Comparison of ENCODE assay signal across 8 cellular contexts in genomic region chr17:75941442-75941819, GRCh38. TPM values are rescaled to one million over a fixed set of nuclear protein-coding genes. Genes with fewer than 3 reads are reported as not detected.
A peak's percentile ranks its signal among the peaks of the same experiment; 100 is the strongest.
DNase-seq lines count a peak whose midpoint lies in the region; TF ChIP-seq lines count a peak whose summit lies in the region.

No MANE protein-coding gene starts in this region.

- TF ChIP-seq CTCF in DOHH2 (IDR thresholded peaks at IDR 0.05; ENCODE audit: low read depth, low read length, poor library complexity, severe bottlenecking), result no peak
- TF ChIP-seq CTCF in Peyer's patch (IDR thresholded peaks at IDR 0.05), result no peak
- no peak for TF ChIP-seq CTCF in esophagus squamous epithelium (IDR thresholded peaks at IDR 0.05)
- TF ChIP-seq CTCF in progenitor cell of endocrine pancreas (IDR thresholded peaks at IDR 0.05; ENCODE audit: unreplicated experiment), result no peak

- H3K4me1 ChIP-seq in DOHH2 (ENCODE audit: control insufficient read depth, low read length) (peaks cover 18% of the 10 kb centered on the region), Peyer's patch (peaks cover 0 to 11% (median 3%) of the 10 kb centered on the region in 4 donors), esophagus squamous epithelium (peaks cover 5 to 16% (median 11%) of the 10 kb centered on the region in 3 donors)

- no peak for TF ChIP-seq POLR2A in Peyer's patch (IDR thresholded peaks at IDR 0.05)
- TF ChIP-seq POLR2A in esophagus squamous epithelium (IDR thresholded peaks at IDR 0.05), result no peak

- H3K27ac ChIP-seq in DOHH2 (ENCODE audit: low read depth, low read length) (no peak overlapping the region), Peyer's patch (peak overlapping the region in 2 of 4 donors; percentile 2 to 82), esophagus squamous epithelium (peak overlapping the region; percentile 7 to 88 (median 65))

- H3K9me3 Mint-ChIP-seq in progenitor cell of endocrine pancreas (ENCODE audit: low read depth), result no peaks in the 10 kb centered on the region

- peak overlapping the region; percentile 65 for H3K27ac Mint-ChIP-seq in progenitor cell of endocrine pancreas

- 39 to 44% methylated on average over 5 to 6 of the region's 6 CpGs for WGBS in esophagus squamous epithelium, 2 donors

- H3F3A ChIP-seq in DOHH2 (ENCODE audit: control insufficient read depth, insufficient read depth), result peaks cover 7% of the 10 kb centered on the region; the same call in 1 of the 2 replicates

- intact Hi-C loops in esophagus squamous epithelium (cut with DNase I), result loop anchor here (10.0 kb wide), 1 partner anchor 463 kb away; no protein-coding TSS in a partner anchor

- no peaks in the 10 kb centered on the region for H3K27me3 Mint-ChIP-seq in progenitor cell of endocrine pancreas

- peak overlapping the region; percentile 89 for H3K4me3 Mint-ChIP-seq in progenitor cell of endocrine pancreas (ENCODE audit: low read depth)

- no peaks in the 10 kb centered on the region for H3K9me2 ChIP-seq in DOHH2 (replicated peaks; ENCODE audit: control insufficient read depth, low read length)

- H3K4me1 Mint-ChIP-seq in progenitor cell of endocrine pancreas (ENCODE audit: low read depth), result peaks cover 12% of the 10 kb centered on the region

- no peaks in the 10 kb centered on the region for H3K9me3 ChIP-seq in DOHH2 (ENCODE audit: control insufficient read depth, insufficient read depth, low read length)
- no peaks in the 10 kb centered on the region for H3K9me3 ChIP-seq in Peyer's patch
- no peaks in the 10 kb centered on the region for H3K9me3 ChIP-seq in esophagus squamous epithelium

- DNase-seq in Peyer's patch (peak in 1 of 3 donors; percentile 46), esophagus squamous epithelium (lab: John Stamatoyannopoulos, UW) (no peak), progenitor cell of endocrine pancreas (ENCODE audit: low spot score, unreplicated experiment) (no peak), superior temporal gyrus (ENCODE audit: extremely low spot score) (no peak), SK-N-DZ (ENCODE audit: low spot score) (no peak), SIG-M5 (lab: John Stamatoyannopoulos, UW) (no peak)
- no peak for DNase-seq in stimulated activated CD4-positive, alpha-beta T cell treated with anti-CD3 and anti-CD28 coated beads, Interleukin-2, amount 100 ng/mL, for 24 hours

- peaks cover 4% of the 10 kb centered on the region; the same call in 1 of the 2 replicates for H3K36me3 ChIP-seq in DOHH2 (ENCODE audit: control insufficient read depth, low read length)
- H3K36me3 ChIP-seq in Peyer's patch, result peaks cover 0 to 23% (median 2%) of the 10 kb centered on the region in 3 donors
- peaks cover 0 to 32% (median 9%) of the 10 kb centered on the region in 3 donors for H3K36me3 ChIP-seq in esophagus squamous epithelium

- peaks cover 15% of the 10 kb centered on the region for H3K36me3 Mint-ChIP-seq in progenitor cell of endocrine pancreas (ENCODE audit: insufficient read depth)

- H3K4me2 ChIP-seq in DOHH2 (ENCODE audit: low read length), result peak overlapping the region; percentile 74

- H4K20me1 ChIP-seq in DOHH2 (ENCODE audit: control insufficient read depth, insufficient read depth, low read depth, low read length), result no peaks in the 10 kb centered on the region

- peak overlapping the region; percentile 93 for H3K4me3 ChIP-seq in DOHH2 (ENCODE audit: low read length)
- peak overlapping the region; percentile 64 to 87 (median 76) for H3K4me3 ChIP-seq in Peyer's patch
- peak overlapping the region; percentile 55 to 95 (median 68) for H3K4me3 ChIP-seq in esophagus squamous epithelium

- H3K27me3 ChIP-seq in DOHH2 (ENCODE audit: control insufficient read depth, low read length) (no peaks in the 10 kb centered on the region), Peyer's patch (no peaks in the 10 kb centered on the region), esophagus squamous epithelium (no peaks in the 10 kb centered on the region)

- peaks cover 5% of the 10 kb centered on the region; the same call in 1 of the 2 replicates for H3K79me2 ChIP-seq in DOHH2 (ENCODE audit: control insufficient read depth, low read length)

RNA-seq across cellular contexts. Expression of gene FBF1, which starts 0.6 kb away (rescaled TPM):
- 10 to 100 TPM in 3 of 4 donors, 1 to 10 TPM in 1; 7.2 to 47.0 (median 25.0) TPM for total RNA-seq in Peyer's patch
- total RNA-seq in esophagus squamous epithelium, result 10 to 100 TPM; 13.9 to 18.3 (median 15.5) TPM
- 24.8 and 29.9 TPM in 2 replicates for total RNA-seq in progenitor cell of endocrine pancreas
- polyA plus RNA-seq in SK-N-DZ (2014; cell fraction: cytosol; rRNA removed), result 11.4 and 15.0 TPM in 2 replicates
- polyA plus RNA-seq in SK-N-DZ (2014; cell fraction: nucleus; rRNA removed), result 76.0 and 77.1 TPM in 2 replicates

RNA-seq across cellular contexts. Expression of gene MRPL38, which starts 36.7 kb away (rescaled TPM):
- total RNA-seq in Peyer's patch, result 10 to 100 TPM; 61.1 to 95.7 (median 72.9) TPM
- 10 to 100 TPM; 40.2 to 49.2 (median 41.0) TPM for total RNA-seq in esophagus squamous epithelium
- 82.7 and 94.0 TPM in 2 replicates for total RNA-seq in progenitor cell of endocrine pancreas
- 107 and 108 TPM in 2 replicates for polyA plus RNA-seq in SK-N-DZ (2014; cell fraction: cytosol; rRNA removed)
- 204 and 219 TPM in 2 replicates for polyA plus RNA-seq in SK-N-DZ (2014; cell fraction: nucleus; rRNA removed)

RNA-seq across cellular contexts. Expression of gene ACOX1, which starts 37.5 kb away (rescaled TPM):
- total RNA-seq in Peyer's patch (100 to 1,000 TPM in 3 of 4 donors, 10 to 100 TPM in 1; 26.4 to 268 (median 193) TPM), esophagus squamous epithelium (10 to 100 TPM; 46.9 to 73.3 (median 62.3) TPM), progenitor cell of endocrine pancreas (54.6 and 54.7 TPM in 2 replicates)
- polyA plus RNA-seq in SK-N-DZ (2014; cell fraction: cytosol; rRNA removed), result 17.6 and 21.7 TPM in 2 replicates
- polyA plus RNA-seq in SK-N-DZ (2014; cell fraction: nucleus; rRNA removed), result 8.5 and 13.7 TPM in 2 replicates

RNA-seq across cellular contexts. Expression of gene TEN1, which starts 37.6 kb away (rescaled TPM):
- 10 to 100 TPM in 3 of 4 donors, not detected in 1; 15.2 to 95.1 (median 27.9) TPM for total RNA-seq in Peyer's patch
- total RNA-seq in esophagus squamous epithelium, result 10 to 100 TPM; 24.6 to 40.6 (median 26.2) TPM
- total RNA-seq in progenitor cell of endocrine pancreas, result 19.8 and 23.9 TPM in 2 replicates
- 12.9 and 21.2 TPM in 2 replicates for polyA plus RNA-seq in SK-N-DZ (2014; cell fraction: cytosol; rRNA removed)
- 53.0 and 79.6 TPM in 2 replicates for polyA plus RNA-seq in SK-N-DZ (2014; cell fraction: nucleus; rRNA removed)

RNA-seq across cellular contexts. Expression of gene TRIM65, which starts 44.7 kb away (rescaled TPM):
- total RNA-seq in Peyer's patch, result 10 to 100 TPM; 14.0 to 22.7 (median 16.9) TPM
- 10 to 100 TPM; 17.3 to 24.6 (median 19.6) TPM for total RNA-seq in esophagus squamous epithelium
- total RNA-seq in progenitor cell of endocrine pancreas, result 13.9 and 17.1 TPM in 2 replicates
- 42.9 and 44.0 TPM in 2 replicates for polyA plus RNA-seq in SK-N-DZ (2014; cell fraction: cytosol; rRNA removed)
- polyA plus RNA-seq in SK-N-DZ (2014; cell fraction: nucleus; rRNA removed), result 36.1 and 45.2 TPM in 2 replicates
